Comparison of ENCODE assay signal across 29 cellular contexts in the genomic region with DNA sequence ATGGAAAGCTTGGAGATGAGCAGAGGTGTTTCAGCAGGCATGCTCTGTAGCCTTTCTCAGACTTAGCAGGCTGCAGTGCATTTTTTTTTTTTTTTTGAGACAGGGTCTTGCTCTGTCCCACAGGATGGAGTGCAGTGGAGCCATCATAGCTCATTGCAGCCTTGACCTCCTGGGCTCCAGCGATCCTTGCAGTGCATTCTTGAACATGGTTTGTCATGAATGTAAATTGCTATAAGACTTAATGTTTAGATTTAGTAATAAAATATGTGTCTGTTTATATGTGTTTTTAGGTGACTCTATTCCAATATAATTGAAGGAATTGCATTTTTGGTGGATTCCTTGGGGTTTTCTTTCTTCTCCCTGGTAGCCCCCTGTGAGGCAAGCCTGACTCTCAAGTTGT. TPM values are rescaled to one million over a fixed set of nuclear protein-coding genes. Genes with fewer than 3 reads are reported as not detected.
"Had no signal": no experiment of that assay in that cellular context is flagged by ENCODE, and none has a peak within 500 bp of the region (broad histone marks: within the 10 kb centered on the region; RNA-seq: fewer than 3 reads in every experiment).

No MANE protein-coding gene starts in this region.

- H3K27ac ChIP-seq: heart right ventricle, hepatocyte, left lung, neural progenitor cell, neutrophil, parathyroid adenoma, right atrium auricular region, right lobe of liver, skin epidermis, tibial nerve, upper lobe of left lung, vagina had no signal

- H3K27ac Mint-ChIP-seq: naive thymus-derived CD8-positive, alpha-beta T cell; neural progenitor cell; stimulated activated naive CD8-positive, alpha-beta T cell treated with anti-CD3 and anti-CD28 coated beads, Interleukin-15, amount 100 ng/mL, for 72 hours had no signal

- H3K79me2 ChIP-seq: hepatocyte, parathyroid adenoma had no signal

- H3K4me1 ChIP-seq: left lung, neural progenitor cell, parathyroid adenoma, right atrium auricular region, right lobe of liver, tibial nerve had no signal

- H3K9me3 Mint-ChIP-seq: naive thymus-derived CD8-positive, alpha-beta T cell; nephron; neural progenitor cell; stimulated activated naive CD8-positive, alpha-beta T cell treated with anti-CD3 and anti-CD28 coated beads, Interleukin-15, amount 100 ng/mL, for 72 hours had no signal

- H3K36me3 Mint-ChIP-seq: naive thymus-derived CD8-positive, alpha-beta T cell; neural progenitor cell had no signal

- H3K9me3 ChIP-seq: heart right ventricle, left lung, neutrophil, right atrium auricular region, right lobe of liver, tibial nerve, upper lobe of left lung, vagina had no signal

- DNase-seq: heart right ventricle; kidney glomerular epithelial cell; left cardiac atrium; left lung; naive thymus-derived CD8-positive, alpha-beta T cell; occipital lobe; right lobe of liver; stimulated activated CD4-positive, alpha-beta T cell treated with anti-CD3 and anti-CD28 coated beads, Interleukin-12 subunit alpha, Interleukin-12 subunit beta, amount 100 ng/mL, for 4 hours; stimulated activated CD4-positive, alpha-beta T cell treated with anti-CD3 and anti-CD28 coated beads, Interleukin-15, amount 100 ng/mL, for 24 hours; stimulated activated CD4-positive, alpha-beta T cell treated with anti-CD3 and anti-CD28 coated beads, Interleukin-2, amount 100 ng/mL, for 24 hours; stimulated activated CD4-positive, alpha-beta T cell treated with anti-CD3 and anti-CD28 coated beads, Interleukin-4, amount 100 ng/mL, for 1 hour; stimulated activated naive CD4-positive, alpha-beta T cell; stimulated activated naive CD8-positive, alpha-beta T cell treated with anti-CD3 and anti-CD28 coated beads, Interleukin-15, amount 100 ng/mL, for 72 hours; substantia nigra; upper lobe of left lung had no signal

- H3K9ac ChIP-seq: neural progenitor cell, parathyroid adenoma had no signal

- H3K36me3 ChIP-seq: heart right ventricle, left lung, neural progenitor cell, neutrophil, right atrium auricular region, right lobe of liver, tibial nerve, upper lobe of left lung, vagina had no signal

- FAIRE-seq: keratinocyte had no signal

- H2AFZ ChIP-seq: hepatocyte, neural progenitor cell, parathyroid adenoma had no signal

- H3K4me3 ChIP-seq: heart right ventricle, hepatocyte, left lung, lung, neural progenitor cell, right atrium auricular region, right lobe of liver, skin epidermis, tibial nerve, upper lobe of left lung, vagina had no signal

- H3K4me1 Mint-ChIP-seq: naive thymus-derived CD8-positive, alpha-beta T cell; stimulated activated naive CD8-positive, alpha-beta T cell treated with anti-CD3 and anti-CD28 coated beads, Interleukin-15, amount 100 ng/mL, for 72 hours had no signal

- H3K27me3 ChIP-seq: hepatocyte, left lung, neural progenitor cell, neutrophil, right atrium auricular region, right lobe of liver, tibial nerve, upper lobe of left lung, vagina had no signal

- H3K4me3 Mint-ChIP-seq: naive thymus-derived CD8-positive, alpha-beta T cell; nephron; neural progenitor cell; stimulated activated naive CD8-positive, alpha-beta T cell treated with anti-CD3 and anti-CD28 coated beads, Interleukin-15, amount 100 ng/mL, for 72 hours had no signal

- ATAC-seq: heart right ventricle; left cardiac atrium; left lung; naive thymus-derived CD8-positive, alpha-beta T cell; right lobe of liver; stimulated activated naive CD8-positive, alpha-beta T cell treated with anti-CD3 and anti-CD28 coated beads, Interleukin-15, amount 100 ng/mL, for 72 hours had no signal

- H3K4me2 ChIP-seq: hepatocyte, neural progenitor cell had no signal

RNA-seq across cellular contexts. Expression of gene LYPD6B, which starts 22.6 kb away (rescaled TPM):
- total RNA-seq: left cardiac atrium; mesenteric fat pad; naive thymus-derived CD8-positive, alpha-beta T cell; posterior vena cava; pulmonary artery endothelial cell; tibial nerve had no signal
- polyA plus RNA-seq: heart right ventricle; naive thymus-derived CD8-positive, alpha-beta T cell had no signal
